Comparison of ENCODE assay signal across 9 cellular contexts in the genomic region with DNA sequence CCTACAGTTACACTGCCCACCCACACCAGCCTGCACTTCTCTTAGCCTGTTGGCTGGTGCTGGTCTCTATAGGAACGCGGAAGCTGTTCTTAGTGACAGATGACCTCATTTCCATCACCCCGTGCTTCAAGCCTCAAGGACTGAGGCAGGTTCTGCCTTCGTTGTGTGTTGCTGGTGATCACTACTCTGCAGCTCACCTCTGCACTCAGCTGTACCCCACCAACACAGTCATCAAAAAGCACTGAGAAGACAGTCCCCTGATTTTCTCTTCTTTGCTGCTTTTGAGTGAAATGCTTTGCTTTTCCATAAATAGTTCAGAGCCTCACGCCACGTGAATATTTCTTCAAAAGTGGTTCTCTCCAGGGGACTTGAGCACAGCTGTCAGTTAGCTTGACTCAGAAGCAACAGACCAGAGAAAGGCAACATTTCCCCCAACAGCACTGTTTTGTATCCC.
DNase-seq lines count a peak whose midpoint lies in the region; ATAC-seq and TF ChIP-seq lines count a peak whose summit lies in the region.
"Had no signal": no experiment of that assay in that cellular context is flagged by ENCODE, and none has a peak within 500 bp of the region (broad histone marks: within the 10 kb centered on the region; RNA-seq: fewer than 3 reads in every experiment).

No MANE protein-coding gene starts in this region.

- no peak for TF ChIP-seq CTCF in astrocyte of the spinal cord (IDR thresholded peaks at IDR 0.05; ENCODE audit: low read depth, low read length)

- no peak overlapping the region for H3K4me3 ChIP-seq in astrocyte of the spinal cord (ENCODE audit: low read depth, low read length)
- H3K4me3 ChIP-seq: pancreas had no signal

- in situ Hi-C loops in astrocyte of the spinal cord (cut with HindIII; ENCODE audit: low sequenced_read_pairs) = no loop called here

- ATAC-seq in GM18873 (IDR thresholded peaks at IDR 0.05; ENCODE audit: low FRiP score, unreplicated experiment) = peak; percentile 66
- ATAC-seq in HG02798 (IDR thresholded peaks at IDR 0.05; ENCODE audit: poor library complexity, unreplicated experiment) = peak; percentile 85

- DNase-seq in astrocyte of the spinal cord (ENCODE audit: low read depth, low spot score) = peak; percentile 30
- DNase-seq in occipital lobe (lab: John Stamatoyannopoulos, UW) = peak; percentile 18
- DNase-seq in NCI-H82 treated with DMSO at 0.1 percent for 48 hours (lab: John Stamatoyannopoulos, UW; ENCODE audit: unreplicated experiment) = no peak
- DNase-seq in ureter (ENCODE audit: low spot score) = no peak
- DNase-seq in NCI-H1694 treated with DMSO at 0.1 percent for 48 hours (lab: John Stamatoyannopoulos, UW) = no peak
- no peak for DNase-seq in COLO668 (lab: John Stamatoyannopoulos, UW; ENCODE audit: unreplicated experiment)
- DNase-seq: pancreas had no signal

Comparison
In these comparisons a context has a peak if more than half of its experiments do, and no peak if none do; other contexts are left out.
1. DNase-seq: peak in astrocyte of the spinal cord (single experiment) and occipital lobe (single experiment); none in NCI-H82 treated with DMSO at 0.1 percent for 48 hours (single experiment), ureter (single experiment), NCI-H1694 treated with DMSO at 0.1 percent for 48 hours (single experiment) and COLO668 (single experiment).